In genomic region chr13:58437436-58437835, GRCh38 we compare ENCODE assay signal across 26 cellular contexts.
"Had no signal": no experiment of that assay in that cellular context is flagged by ENCODE, and none has a peak within 500 bp of the region (broad histone marks: within the 10 kb centered on the region; RNA-seq: fewer than 3 reads in every experiment).

No MANE protein-coding gene starts in this region.

- H3K27ac Mint-ChIP-seq: activated B cell treated with CpG ODN at 0.5 μM for 24 hours; activated CD8-positive, alpha-beta T cell treated with anti-CD3 and anti-CD28 coated beads for 36 hours; activated naive CD4-positive, alpha-beta T cell treated with anti-CD3 and anti-CD28 coated beads for 36 hours; activated naive CD4-positive, alpha-beta T cell treated with anti-CD3 and anti-CD28 coated beads, Interleukin-2, amount 50 U/mL, for 24 hours; activated naive CD8-positive, alpha-beta T cell treated with anti-CD3 and anti-CD28 coated beads for 36 hours; activated naive CD8-positive, alpha-beta T cell treated with anti-CD3 and anti-CD28 coated beads, Interleukin-2, amount 50 U/mL, for 24 hours; activated T-helper 1 cell treated with anti-CD3 and anti-CD28 coated beads, Interleukin-12 subunit alpha, Interleukin-12 subunit beta, Interleukin-2, Interleukin-4 antibody, amounts not matched to agents 30 ng/mL and 10 ng/mL and 1 ng/mL, durations not matched to agents 14 hours and 24 hours and 36 hours; activated T-helper 2 cell treated with anti-CD3 and anti-CD28 coated beads, Interferon-gamma antibody, Interleukin-2, Interleukin-4, amounts not matched to agents 10 μg/mL and 5 μg/mL and 100 μg/mL, durations not matched to agents 14 hours and 24 hours and 36 hours; T-helper 17 cell; T-helper 2 cell treated with Interferon-gamma antibody and Interleukin-4, amounts not matched to agents 5 μg/mL and 100 μg/mL, for 36 hours had no signal

- H3K9me3 Mint-ChIP-seq: activated naive CD4-positive, alpha-beta T cell treated with anti-CD3 and anti-CD28 coated beads, Interleukin-2, amount 50 U/mL, for 24 hours; activated naive CD8-positive, alpha-beta T cell treated with anti-CD3 and anti-CD28 coated beads for 36 hours had no signal

- H3K9me3 ChIP-seq: adrenal gland, body of pancreas had no signal

- H3K36me3 ChIP-seq: adrenal gland, WERI-Rb-1 had no signal

- H3K27ac ChIP-seq: adrenal gland, body of pancreas, WERI-Rb-1 had no signal

- H3K4me3 Mint-ChIP-seq: activated B cell treated with CpG ODN at 0.5 μM for 24 hours; activated CD8-positive, alpha-beta T cell treated with anti-CD3 and anti-CD28 coated beads for 36 hours; activated naive CD4-positive, alpha-beta T cell treated with anti-CD3 and anti-CD28 coated beads for 36 hours; activated naive CD4-positive, alpha-beta T cell treated with anti-CD3 and anti-CD28 coated beads, Interleukin-2, amount 50 U/mL, for 24 hours; activated naive CD8-positive, alpha-beta T cell treated with anti-CD3 and anti-CD28 coated beads for 36 hours; activated naive CD8-positive, alpha-beta T cell treated with anti-CD3 and anti-CD28 coated beads, Interleukin-2, amount 50 U/mL, for 24 hours; activated T-helper 1 cell treated with anti-CD3 and anti-CD28 coated beads, Interleukin-12 subunit alpha, Interleukin-12 subunit beta, Interleukin-2, Interleukin-4 antibody, amounts not matched to agents 30 ng/mL and 10 ng/mL and 1 ng/mL, durations not matched to agents 14 hours and 24 hours and 36 hours; T-helper 17 cell; T-helper 2 cell treated with Interferon-gamma antibody and Interleukin-4, amounts not matched to agents 5 μg/mL and 100 μg/mL, for 36 hours had no signal

- H3K27me3 Mint-ChIP-seq: activated B cell treated with CpG ODN at 0.5 μM for 24 hours; activated CD8-positive, alpha-beta T cell treated with anti-CD3 and anti-CD28 coated beads for 36 hours; activated naive CD4-positive, alpha-beta T cell treated with anti-CD3 and anti-CD28 coated beads, Interleukin-2, amount 50 U/mL, for 24 hours; activated naive CD8-positive, alpha-beta T cell treated with anti-CD3 and anti-CD28 coated beads for 36 hours; activated naive CD8-positive, alpha-beta T cell treated with anti-CD3 and anti-CD28 coated beads, Interleukin-2, amount 50 U/mL, for 24 hours; T-helper 17 cell had no signal

- DNase-seq: activated B cell treated with CpG ODN at 0.5 μM for 24 hours; activated CD4-positive, alpha-beta T cell treated with anti-CD3 and anti-CD28 coated beads for 48 hours; activated CD4-positive, alpha-beta T cell treated with anti-CD3 and anti-CD28 coated beads, Interleukin-2, amount 50 U/mL, for 1 hour; activated CD4-positive, alpha-beta T cell treated with anti-CD3 and anti-CD28 coated beads, Interleukin-2, amount 50 U/mL, for 48 hours; activated CD8-positive, alpha-beta memory T cell treated with anti-CD3 and anti-CD28 coated beads for 24 hours; activated CD8-positive, alpha-beta T cell treated with anti-CD3 and anti-CD28 coated beads for 36 hours; activated effector memory CD4-positive, alpha-beta T cell treated with anti-CD3 and anti-CD28 coated beads, Interleukin-2, amount 50 U/mL, for 16 hours; activated naive CD4-positive, alpha-beta T cell treated with anti-CD3 and anti-CD28 coated beads for 36 hours; activated naive CD8-positive, alpha-beta T cell treated with anti-CD3 and anti-CD28 coated beads for 36 hours; activated naive CD8-positive, alpha-beta T cell treated with anti-CD3 and anti-CD28 coated beads, Interleukin-2, amount 50 U/mL, for 24 hours; activated T-cell treated with anti-CD3 and anti-CD28 coated beads, Interleukin-2, amount 50 U/mL, for 48 hours; adrenal gland; amygdala; aorta; body of pancreas; cortex of kidney; effector CD8-positive, alpha-beta T cell; foreskin fibroblast; T-helper 1 cell; T-helper 17 cell; T1000; WERI-Rb-1 had no signal

- H3K36me3 Mint-ChIP-seq: activated naive CD4-positive, alpha-beta T cell treated with anti-CD3 and anti-CD28 coated beads, Interleukin-2, amount 50 U/mL, for 24 hours; activated naive CD8-positive, alpha-beta T cell treated with anti-CD3 and anti-CD28 coated beads for 36 hours had no signal

- H3K4me3 ChIP-seq: adrenal gland, body of pancreas had no signal

- H3K27me3 ChIP-seq: adrenal gland, body of pancreas had no signal

- H3K4me1 ChIP-seq: adrenal gland, body of pancreas had no signal

- H3K4me1 Mint-ChIP-seq: activated B cell treated with CpG ODN at 0.5 μM for 24 hours; activated naive CD4-positive, alpha-beta T cell treated with anti-CD3 and anti-CD28 coated beads, Interleukin-2, amount 50 U/mL, for 24 hours; activated naive CD8-positive, alpha-beta T cell treated with anti-CD3 and anti-CD28 coated beads for 36 hours; activated naive CD8-positive, alpha-beta T cell treated with anti-CD3 and anti-CD28 coated beads, Interleukin-2, amount 50 U/mL, for 24 hours; T-helper 17 cell had no signal
